ENCODE assay signal across 24 cellular contexts in the genomic region with DNA sequence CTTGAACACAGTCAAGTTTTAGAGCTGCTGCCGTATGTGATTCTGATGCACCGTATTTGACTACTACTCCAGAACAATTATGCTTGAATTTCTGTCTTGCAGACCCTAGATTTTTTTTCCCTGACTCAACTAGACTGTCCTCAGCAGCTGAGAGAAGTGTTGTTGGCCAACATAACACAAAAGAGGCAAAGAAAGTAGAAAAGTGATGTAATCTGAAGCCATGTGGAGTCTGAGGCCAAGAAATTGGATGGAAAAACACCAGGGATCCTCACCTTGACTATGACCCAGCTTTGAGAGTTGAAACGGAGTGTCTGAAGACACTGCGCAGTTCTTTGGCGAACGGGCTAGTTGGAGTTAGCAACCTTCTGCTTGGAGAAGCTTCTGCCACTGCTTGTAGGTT. TPM values are rescaled to one million over a fixed set of nuclear protein-coding genes. Genes with fewer than 3 reads are reported as not detected.
"Had no signal": no experiment of that assay in that cellular context is flagged by ENCODE, and none has a peak within 500 bp of the region (broad histone marks: within the 10 kb centered on the region; RNA-seq: fewer than 3 reads in every experiment).

No MANE protein-coding gene starts in this region.

- ATAC-seq: activated CD8-positive, alpha-beta T cell treated with anti-CD3 and anti-CD28 coated beads, Interleukin-2, amount 10 ng/mL, durations not matched to agents 7 days and 5 days; gastrocnemius medialis; left lung; right cardiac atrium; stimulated activated effector memory CD8-positive, alpha-beta T cell treated with anti-CD3 and anti-CD28 coated beads, Interleukin-12 subunit alpha, Interleukin-12 subunit beta, amount 100 ng/mL, for 72 hours had no signal

- FAIRE-seq: colon, kidney had no signal

- H3K27ac ChIP-seq: ascending aorta, gastrocnemius medialis, left lung, stomach, vagina had no signal

- H3K27me3 ChIP-seq: ascending aorta, dorsolateral prefrontal cortex, gastrocnemius medialis, vagina had no signal

- H3K36me3 ChIP-seq: ascending aorta, gastrocnemius medialis, left lung, stomach, vagina had no signal

- H3K9me3 ChIP-seq: ascending aorta, gastrocnemius medialis, left lung, stomach, vagina had no signal

- H3K4me1 ChIP-seq: vagina had no signal

- H3K4me3 ChIP-seq: ascending aorta, dorsolateral prefrontal cortex, gastrocnemius medialis, left lung, smooth muscle cell, stomach, vagina had no signal

- DNase-seq: activated CD4-positive, alpha-beta T cell treated with anti-CD3 and anti-CD28 coated beads for 48 hours; activated CD4-positive, CD25-positive, alpha-beta regulatory T cell; activated CD8-positive, alpha-beta T cell treated with anti-CD3 and anti-CD28 coated beads, Interleukin-2, amount 10 ng/mL, durations not matched to agents 7 days and 5 days; activated effector memory CD4-positive, alpha-beta T cell treated with Interleukin-2 at 50 U/mL for 16 hours; activated naive CD4-positive, alpha-beta T cell treated with anti-CD3 and anti-CD28 coated beads, Interleukin-2, amount 50 U/mL, for 16 hours; activated T-cell treated with anti-CD3 and anti-CD28 coated beads, Interleukin-2, amount 50 U/mL, for 24 hours; dorsolateral prefrontal cortex; gastrocnemius medialis; kidney; left lung; occipital lobe; right cardiac atrium; stimulated activated CD4-positive, alpha-beta T cell treated with anti-CD3 and anti-CD28 coated beads, Interleukin-4, amount 100 ng/mL, for 24 hours; stomach; T1000; trophoblast cell had no signal

RNA-seq across cellular contexts. Expression of gene FGF1, which starts 36.3 kb away (rescaled TPM):
- total RNA-seq: activated CD8-positive, alpha-beta T cell treated with anti-CD3 and anti-CD28 coated beads, Interleukin-2, amount 10 ng/mL, durations not matched to agents 7 days and 5 days; progenitor cell of endocrine pancreas; T-helper 1 cell treated with Interleukin-12 subunit alpha and Interleukin-12 subunit beta and Interleukin-4 antibody, amounts not matched to agents 30 ng/mL and 1 ng/mL, for 36 hours had no signal
- polyA plus RNA-seq: neural cell had no signal
